Comparison of ENCODE assay signal across 15 cellular contexts in genomic region chr2:100139114-100139513, GRCh38. TPM values are rescaled to one million over a fixed set of nuclear protein-coding genes. Genes with fewer than 3 reads are reported as not detected.
DNase-seq lines count a peak whose midpoint lies in the region; ATAC-seq and TF ChIP-seq lines count a peak whose summit lies in the region.
"Had no signal": no experiment of that assay in that cellular context is flagged by ENCODE, and none has a peak within 500 bp of the region (broad histone marks: within the 10 kb centered on the region; RNA-seq: fewer than 3 reads in every experiment).

No MANE protein-coding gene starts in this region.

- H3K4me1 ChIP-seq in BLaER1: peaks cover 94% of the 10 kb centered on the region
- H3K4me1 ChIP-seq: SJCRH30 had no signal

- no peaks in the 10 kb centered on the region for H3K27me3 Mint-ChIP-seq in naive B cell
- H3K27me3 Mint-ChIP-seq in Calu3 (ENCODE audit: unreplicated experiment): peaks cover 41% of the 10 kb centered on the region

- H3K4me1 Mint-ChIP-seq in naive B cell (peaks cover 45 to 52% (median 51%) of the 10 kb centered on the region in 3 donors), Calu3 (ENCODE audit: low read depth, unreplicated experiment) (no peaks in the 10 kb centered on the region)
- H3K4me1 Mint-ChIP-seq: H9 had no signal

- H3K27ac Mint-ChIP-seq in naive B cell (peak overlapping the region; percentile 69 to 92 (median 78)), Calu3 (ENCODE audit: unreplicated experiment) (no peak overlapping the region)
- H3K27ac Mint-ChIP-seq: H9 had no signal

- H4K20me1 ChIP-seq in BLaER1: no peaks in the 10 kb centered on the region

- CTCF ChIA-PET in Calu3 (lab: Charles Lee): no interaction called here

- no peak for ATAC-seq in naive B cell (ENCODE audit: low read depth in 2 of 2)
- ATAC-seq in GM18498 (IDR thresholded peaks at IDR 0.05; ENCODE audit: unreplicated experiment): no peak
- no peak for ATAC-seq in HG03135 (IDR thresholded peaks at IDR 0.05; ENCODE audit: unreplicated experiment)
- ATAC-seq: HepG2 had no signal

- H3K4me3 ChIP-seq in BLaER1 (no peak overlapping the region), GM12875 (ENCODE audit: low read depth, low read length) (peak overlapping the region; percentile 26)
- H3K4me3 ChIP-seq: SJCRH30 had no signal

- H3K27me3 ChIP-seq in BLaER1: no peaks in the 10 kb centered on the region
- H3K27me3 ChIP-seq: SJCRH30 had no signal

- H3K36me3 Mint-ChIP-seq in naive B cell: peaks cover 25% of the 10 kb centered on the region in 2 donors
- H3K36me3 Mint-ChIP-seq in Calu3 (ENCODE audit: insufficient read depth, unreplicated experiment): no peaks in the 10 kb centered on the region

- peak overlapping the region; percentile 22; the same call in 1 of the 2 replicates for H3K9ac ChIP-seq in BLaER1

- DNase-seq in NCI-H69 (lab: John Stamatoyannopoulos, UW) (peak; percentile 49), naive B cell (no peak), Calu3 (no peak)
- DNase-seq: ACHN, DMS 273 treated with DMSO at 0.1 percent for 48 hours, H9, NCI-H2107, OCI-M1, RPMI8226, SJCRH30 had no signal

- H3K9me3 Mint-ChIP-seq in naive B cell (peaks cover 0 to 9% (median 2%) of the 10 kb centered on the region in 7 donors), Calu3 (ENCODE audit: low read depth, unreplicated experiment) (no peaks in the 10 kb centered on the region)

- TF ChIP-seq CTCF in GM12875 (IDR thresholded peaks at IDR 0.05; ENCODE audit: borderline replicate concordance, insufficient read depth, low read depth, low read length) (no peak), Calu3 (IDR thresholded peaks at IDR 0.05; ENCODE audit: unreplicated experiment) (no peak)

- H3K4me3 Mint-ChIP-seq in naive B cell (peak overlapping the region in 5 of 8 donors; percentile 92 to 100 (median 98)), Calu3 (ENCODE audit: low read depth, unreplicated experiment) (no peak overlapping the region)
- H3K4me3 Mint-ChIP-seq: H9 had no signal

- no peaks in the 10 kb centered on the region for H3K36me3 ChIP-seq in BLaER1
- H3K36me3 ChIP-seq: SJCRH30 had no signal

- intact Hi-C loops in Calu3 (cut with micrococcal nuclease; ENCODE audit: unreplicated experiment): no loop called here

- peak overlapping the region; percentile 86 for H3K4me2 ChIP-seq in BLaER1

- H3K27ac ChIP-seq in BLaER1: peak overlapping the region; percentile 56; the same call in 1 of the 2 replicates
- H3K27ac ChIP-seq: SJCRH30 had no signal

- no TSS peak for BruUV-seq in Calu3 (replicated peaks; lab: Mats Ljungman, UMichigan)

- peaks cover 3% of the 10 kb centered on the region; the same call in 1 of the 2 replicates for H3K9me3 ChIP-seq in BLaER1
- H3K9me3 ChIP-seq: SJCRH30 had no signal

RNA-seq across cellular contexts. Expression of gene AFF3, which starts 3.3 kb away (rescaled TPM):
- 100 to 1,000 TPM in 2 of 6 donors, 10 to 100 TPM in 4; 43.8 to 255 (median 96.8) TPM for polyA plus RNA-seq in naive B cell (ENCODE audit: low read depth in 6 of 6)
- not detected in 2 replicates for total RNA-seq in Calu3 (2022)
- total RNA-seq: HepG2, SJCRH30 had no signal
- polyA plus RNA-seq: HepG2 had no signal
